26 cellular contexts compared by ENCODE assay signal in the genomic region with DNA sequence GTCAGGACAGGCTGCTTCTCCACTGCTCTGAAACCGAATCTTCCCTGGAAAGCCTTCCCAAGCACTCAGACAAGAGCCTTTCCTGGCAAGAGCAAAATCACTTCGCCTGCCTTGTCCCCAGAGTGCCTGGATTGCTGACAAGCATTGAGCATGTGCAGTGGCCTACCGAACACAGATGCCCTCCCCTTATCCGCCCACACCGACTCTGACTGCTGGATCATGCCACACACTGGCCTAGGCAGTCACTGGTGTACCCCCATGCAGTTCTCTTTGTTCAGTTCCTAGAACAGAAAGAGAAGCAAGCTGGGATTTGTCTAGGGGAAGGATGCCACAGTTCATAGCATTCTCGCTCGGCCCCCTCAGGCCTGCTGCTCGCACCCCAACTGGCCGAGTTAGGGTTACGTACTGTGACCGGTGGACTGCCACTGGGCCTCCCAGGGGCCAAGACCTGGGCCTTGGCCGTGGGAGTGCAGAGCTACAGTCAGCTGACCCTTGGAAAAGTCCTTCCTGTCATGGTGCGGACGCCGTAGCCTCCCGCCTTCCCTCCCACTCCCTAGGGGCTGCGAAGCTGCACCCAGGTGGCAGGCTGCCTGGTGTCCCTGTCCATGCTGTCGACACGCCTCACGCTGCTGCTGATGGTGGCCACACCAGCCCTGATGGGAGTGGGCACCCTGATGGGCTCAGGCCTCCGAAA. TPM values are rescaled to one million over a fixed set of nuclear protein-coding genes. Genes with fewer than 3 reads are reported as not detected.
DNase-seq lines count a peak whose midpoint lies in the region; ATAC-seq, FAIRE-seq and TF ChIP-seq lines count a peak whose summit lies in the region.
"Had no signal": no experiment of that assay in that cellular context is flagged by ENCODE, and none has a peak within 500 bp of the region (broad histone marks: within the 10 kb centered on the region; RNA-seq: fewer than 3 reads in every experiment).

No MANE protein-coding gene starts in this region.

- no peak overlapping the region for H3K23ac ChIP-seq in H1 (ENCODE audit: insufficient read length)

- TF ChIP-seq EP300 in H1 (IDR thresholded peaks at IDR 0.05; ENCODE audit: borderline replicate concordance in 1 of 2, low read depth in 2 of 2, low read length in 2 of 2): no peak

- CTCF ChIA-PET in H1 (lab: Charles Lee; ENCODE audit: partially characterized antibody): interaction anchor here (0.8 to 5.4 kb wide), 8 partner anchors 15 to 73 kb away, joined by 3 to 33 read pairs (median 4); a partner anchor contains a TSS

- H3K4ac ChIP-seq in H1 (replicated peaks; ENCODE audit: insufficient read length, low read depth, low read length): no peak overlapping the region

- no peaks in the 10 kb centered on the region for H3K27me3 ChIP-seq in heart right ventricle
- H3K27me3 ChIP-seq in H1 (replicated peaks in 1 of 4; ENCODE audit: control insufficient read depth in 3 of 4, extremely low read depth in 1 of 4, insufficient read depth in 3 of 4, low read length in 3 of 4): no peaks in the 10 kb centered on the region
- no peaks in the 10 kb centered on the region for H3K27me3 ChIP-seq in osteoblast (ENCODE audit: insufficient read depth, low read length)
- no peaks in the 10 kb centered on the region for H3K27me3 ChIP-seq in upper lobe of right lung

- no peak overlapping the region for H2AFZ ChIP-seq in H1 (ENCODE audit: low read length)
- no peak overlapping the region for H2AFZ ChIP-seq in osteoblast (ENCODE audit: low read length)
- H2AFZ ChIP-seq: GM23338 had no signal

- H3K36me3 ChIP-seq in heart right ventricle (peaks cover 0 to 62% (median 12%) of the 10 kb centered on the region in 9 donors), H1 (ENCODE audit: control insufficient read depth in 2 of 4, insufficient read depth in 4 of 4, low read length in 3 of 4) (peaks cover 0 to 2% (median 0%) of the 10 kb centered on the region in 4 experiments; a peak in 2 of 8 replicates), osteoblast (ENCODE audit: insufficient read depth, low read length) (peaks cover 26% of the 10 kb centered on the region), upper lobe of right lung (peaks cover 29% of the 10 kb centered on the region)

- no peak overlapping the region for H3K56ac ChIP-seq in H1 (replicated peaks; ENCODE audit: insufficient read length, low read depth, low read length)

- WGBS in heart right ventricle, 2 donors: 75 to 79% methylated on average over 21 of the region's 21 CpGs
- 95% methylated on average over 19 of the region's 21 CpGs; no CpG with 5 or more reads in 1 of the 2 experiments for WGBS in H1 (ENCODE audit: extremely low coverage in 1 of 2, insufficient coverage in 1 of 2, insufficient read length in 1 of 2, insufficient replicate concordance in 2 of 2, low coverage in 1 of 2, low lambda C conversion rate in 2 of 2, missing lambda C conversion rate in 1 of 2), 2 experiments

- no peak overlapping the region for H4K91ac ChIP-seq in H1 (replicated peaks; ENCODE audit: insufficient read length, low read length)

- H3K79me1 ChIP-seq in H1 (ENCODE audit: low read depth, low read length): no peaks in the 10 kb centered on the region; the same call in 1 of the 2 replicates

- no peak for TF ChIP-seq RAD21 in H1 (IDR thresholded peaks at IDR 0.05 in 1 of 2, conservative IDR thresholded peaks at IDR 0.05 in 1 of 2; ENCODE audit: low read depth in 2 of 2, low read length in 2 of 2)

- H3K27ac ChIP-seq in heart right ventricle: peak overlapping the region in 7 of 10 donors; percentile 3 to 67 (median 37)
- no peak overlapping the region for H3K27ac ChIP-seq in H1 (ENCODE audit: low read depth, low read length)
- H3K27ac ChIP-seq in osteoblast (ENCODE audit: low read depth, low read length): no peak overlapping the region
- no peak overlapping the region for H3K27ac ChIP-seq in upper lobe of right lung

- no peak overlapping the region for H3K4me3 ChIP-seq in heart right ventricle
- no peak overlapping the region for H3K4me3 ChIP-seq in H1 (ENCODE audit: extremely low read depth in 1 of 4, insufficient read depth in 2 of 4, low read depth in 3 of 4, low read length in 4 of 4)
- no peak overlapping the region for H3K4me3 ChIP-seq in osteoblast (ENCODE audit: insufficient read depth, low read length)
- H3K4me3 ChIP-seq in upper lobe of right lung: no peak overlapping the region
- H3K4me3 ChIP-seq: GM23338 had no signal

- DNase-seq in heart right ventricle: peak in 1 of 2 donors; percentile 52
- DNase-seq in cardiac septum (ENCODE audit: low spot score): no peak
- no peak for DNase-seq in H1 (ENCODE audit: low read depth in 1 of 2, low spot score in 2 of 2)
- DNase-seq in osteoblast (ENCODE audit: insufficient read length, low spot score, missing footprints): peak; percentile 80
- DNase-seq in upper lobe of right lung: no peak
- no peak for DNase-seq in NCI-H146 (lab: John Stamatoyannopoulos, UW)
- DNase-seq: DMS79, HCEC 1CT, Karpas-422, MV-4-11, NCI-H1105 treated with DMSO at 0.1 percent for 48 hours, NCI-H1694 treated with DMSO at 0.1 percent for 48 hours, NCI-H2081 treated with DMSO at 0.1 percent for 48 hours, NCI-H2171 treated with DMSO at 0.1 percent for 48 hours, NCI-H446, NCI-H526, OCI-M1, SHP77 had no signal

- FAIRE-seq in H1 (lab: Jason Lieb, UNC): no peak
- FAIRE-seq: A204.1, RCC 7860 had no signal

- no peak overlapping the region for H2BK120ac ChIP-seq in H1 (replicated peaks; ENCODE audit: low read depth, low read length)

- no peaks in the 10 kb centered on the region for H3K23me2 ChIP-seq in H1 (ENCODE audit: low read depth, low read length)

- H3K9ac ChIP-seq in H1 (replicated peaks in 1 of 4; ENCODE audit: extremely low read depth in 1 of 4, low read depth in 3 of 4, low read length in 3 of 4): no peak overlapping the region

- TF ChIP-seq CTCF in heart right ventricle (IDR thresholded peaks at IDR 0.05): no peak
- TF ChIP-seq CTCF in H1 (IDR thresholded peaks at IDR 0.05; ENCODE audit: control extremely low read depth in 1 of 3, insufficient read depth in 1 of 3, low read depth in 1 of 3, low read length in 3 of 3): no peak
- no peak for TF ChIP-seq CTCF in osteoblast (IDR thresholded peaks at IDR 0.05; ENCODE audit: extremely low read depth, low read depth, low read length)
- no peak for TF ChIP-seq CTCF in upper lobe of right lung (IDR thresholded peaks at IDR 0.05)

- H3K14ac ChIP-seq in H1 (ENCODE audit: insufficient read length): no peak overlapping the region

- ATAC-seq in heart right ventricle (peak in 7 of 8 donors; percentile 25 to 74 (median 65)), upper lobe of right lung (peak; percentile 6), GM19397 (IDR thresholded peaks at IDR 0.05; ENCODE audit: unreplicated experiment) (no peak), GM21737 (IDR thresholded peaks at IDR 0.05; ENCODE audit: unreplicated experiment) (no peak)
- ATAC-seq: GM23338 had no signal

- POLR2A ChIA-PET in H1 (lab: Charles Lee; ENCODE audit: partially characterized antibody): no interaction called here

- H2BK15ac ChIP-seq in H1 (ENCODE audit: low read length): no peak overlapping the region

- no peak overlapping the region for H2AK5ac ChIP-seq in H1 (ENCODE audit: low read depth, low read length)

- H4K20me1 ChIP-seq in H1 (replicated peaks in 1 of 2; ENCODE audit: control insufficient read depth in 1 of 2, insufficient read depth in 2 of 2, low read length in 2 of 2) (peaks cover 0 to 4% of the 10 kb centered on the region in 2 experiments), osteoblast (ENCODE audit: insufficient read depth, low read length) (no peaks in the 10 kb centered on the region)

- peaks cover 10 to 34% (median 21%) of the 10 kb centered on the region in 9 donors for H3K4me1 ChIP-seq in heart right ventricle
- H3K4me1 ChIP-seq in H1 (replicated peaks in 1 of 4; ENCODE audit: control insufficient read depth in 3 of 4, insufficient read depth in 4 of 4, low read length in 3 of 4): no peaks in the 10 kb centered on the region
- H3K4me1 ChIP-seq in osteoblast (ENCODE audit: insufficient read depth, low read length): peaks cover 18% of the 10 kb centered on the region
- peaks cover 12% of the 10 kb centered on the region for H3K4me1 ChIP-seq in upper lobe of right lung

- H3K4me2 ChIP-seq in H1 (ENCODE audit: insufficient read depth in 1 of 2, low read depth in 2 of 2, low read length in 2 of 2): no peak overlapping the region
- H3K4me2 ChIP-seq in osteoblast (ENCODE audit: insufficient read depth, low read length): no peak overlapping the region
- H3K4me2 ChIP-seq: GM23338 had no signal

- TF ChIP-seq POLR2A in H1 (IDR thresholded peaks at IDR 0.05; ENCODE audit: control extremely low read depth in 1 of 2, low read depth in 2 of 2, low read length in 2 of 2): no peak

- H3K79me2 ChIP-seq in H1 (ENCODE audit: control insufficient read depth in 1 of 2, insufficient read depth in 2 of 2, low read length in 2 of 2) (no peaks in the 10 kb centered on the region), osteoblast (ENCODE audit: insufficient read depth, low read length) (peaks cover 8% of the 10 kb centered on the region)

- H3K18ac ChIP-seq in H1 (ENCODE audit: extremely low read depth, low read length): no peak overlapping the region

- H4K8ac ChIP-seq in H1 (ENCODE audit: extremely low read depth, insufficient read depth, low read length): 0 out of 2 replicates have a peak overlapping the region, but pooled peaks have one; percentile 5

- no peak overlapping the region for H4K5ac ChIP-seq in H1 (ENCODE audit: insufficient read length, low read depth, low read length)

- H2BK12ac ChIP-seq in H1 (ENCODE audit: low read depth, low read length): no peak overlapping the region

- H2BK5ac ChIP-seq in H1 (ENCODE audit: low read depth, low read length): no peak overlapping the region

- no peak overlapping the region for H2BK20ac ChIP-seq in H1 (ENCODE audit: low read length)

- H3K9me3 ChIP-seq in heart right ventricle (no peaks in the 10 kb centered on the region), H1 (ENCODE audit: insufficient read depth in 2 of 2, low read depth in 1 of 2, low read length in 1 of 2) (no peaks in the 10 kb centered on the region), osteoblast (ENCODE audit: low read depth, low read length) (no peaks in the 10 kb centered on the region), upper lobe of right lung (no peaks in the 10 kb centered on the region)

- intact Hi-C loops in heart right ventricle (cut with DNase I) (loop anchor here in 2 of 10 donors (10.0 kb wide), 1 partner anchor 70 kb away; no protein-coding TSS in a partner anchor), cardiac septum (cut with DNase I) (no loop called here), upper lobe of right lung (cut with DNase I) (loop anchor here (10.0 kb wide), 1 partner anchor 80 kb away; no protein-coding TSS in a partner anchor)

RNA-seq across cellular contexts. Expression of a gene that starts 6.9 kb away (rescaled TPM):
- total RNA-seq in heart right ventricle (10 to 100 TPM; 20.9 to 32.4 (median 24.6) TPM), cardiac septum (28.5 TPM), osteoblast (32.6 and 35.1 TPM in 2 replicates), upper lobe of right lung (40.6 TPM)
- polyA plus RNA-seq in heart right ventricle (10 to 100 TPM; 16.7 to 42.2 TPM), H1 (2011; rRNA removed) (17.7 and 26.0 TPM in 2 replicates)
- 22.2 and 27.0 TPM in 2 replicates for total RNA-seq in H1 (2021; fragmentation: NEBNext Ultra II Directional; extraction: Animal tissue kit (Norgen Biotek cat#: 25700))
- polyA plus RNA-seq in H1 (2011; cell fraction: cytosol; rRNA removed): 16.7 TPM
- polyA plus RNA-seq in H1 (2011; cell fraction: nucleus; rRNA removed): 52.2 TPM
- 14.8 to 21.8 TPM (median 19.6 TPM) in 4 replicates for polyA plus RNA-seq in H1 (2012, experiment 1 of 2)
- polyA plus RNA-seq in H1 (2012, experiment 2 of 2): 15.8 TPM
- 16.5 TPM for polyA plus RNA-seq in H1 (2013, experiment 1 of 2)
- 15.7 TPM for polyA plus RNA-seq in H1 (2013, experiment 2 of 2)
- polyA minus RNA-seq in H1 (2011; rRNA and poly(A)+ RNA removed): 17.2 and 19.5 TPM in 2 replicates
- polyA minus RNA-seq in H1 (2011; cell fraction: cytosol; rRNA and poly(A)+ RNA removed): 12.2 TPM
- polyA minus RNA-seq in H1 (2011; cell fraction: nucleus; rRNA and poly(A)+ RNA removed): 28.9 TPM

RNA-seq across cellular contexts. Expression of a gene that starts 10.9 kb away (rescaled TPM):
- total RNA-seq in heart right ventricle (under 1 TPM in 3 of 10 donors, not detected in 7; 0.09 to 0.39 (median 0.10) TPM), cardiac septum (0.13 TPM), osteoblast (not detected in 2 replicates), upper lobe of right lung (0.17 TPM)
- polyA plus RNA-seq in heart right ventricle (under 1 TPM; 0.45 to 0.59 TPM), H1 (2011; rRNA removed) (1.4 and 2.7 TPM in 2 replicates)
- 2.3 and 2.6 TPM in 2 replicates for total RNA-seq in H1 (2021; fragmentation: NEBNext Ultra II Directional; extraction: Animal tissue kit (Norgen Biotek cat#: 25700))
- polyA plus RNA-seq in H1 (2011; cell fraction: cytosol; rRNA removed): 2.7 TPM
- 6.4 TPM for polyA plus RNA-seq in H1 (2011; cell fraction: nucleus; rRNA removed)
- polyA plus RNA-seq in H1 (2012, experiment 1 of 2): 2.7 to 4.3 TPM (median 3.1 TPM) in 4 replicates
- 0.79 TPM for polyA plus RNA-seq in H1 (2012, experiment 2 of 2)
- 1.7 TPM for polyA plus RNA-seq in H1 (2013, experiment 1 of 2)
- polyA plus RNA-seq in H1 (2013, experiment 2 of 2): 1.8 TPM
- polyA minus RNA-seq in H1 (2011; rRNA and poly(A)+ RNA removed): 0.19 and 0.51 TPM in 2 replicates
- polyA minus RNA-seq in H1 (2011; cell fraction: cytosol; rRNA and poly(A)+ RNA removed): 0.88 TPM
- polyA minus RNA-seq in H1 (2011; cell fraction: nucleus; rRNA and poly(A)+ RNA removed): 0.60 TPM
- total RNA-seq: M059J had no signal

RNA-seq across cellular contexts. Expression of a gene that starts 13.2 kb away (rescaled TPM):
- total RNA-seq in heart right ventricle: 10 to 100 TPM in 1 of 10 donors, 1 to 10 TPM in 9; 3.2 to 12.5 (median 5.6) TPM
- 10 to 100 TPM in 1 of 2 donors, 1 to 10 TPM in 1; 3.7 to 38.8 TPM for polyA plus RNA-seq in heart right ventricle
- 5.2 TPM for total RNA-seq in cardiac septum
- total RNA-seq in H1 (2021; fragmentation: NEBNext Ultra II Directional; extraction: Animal tissue kit (Norgen Biotek cat#: 25700)): 1.4 and 1.9 TPM in 2 replicates
- polyA plus RNA-seq in H1 (2011; rRNA removed): 1.6 and 4.3 TPM in 2 replicates
- 2.6 TPM for polyA plus RNA-seq in H1 (2011; cell fraction: cytosol; rRNA removed)
- 17.4 TPM for polyA plus RNA-seq in H1 (2011; cell fraction: nucleus; rRNA removed)
- polyA plus RNA-seq in H1 (2012, experiment 1 of 2): 3.1 to 5.6 TPM (median 4.2 TPM) in 4 replicates
- polyA plus RNA-seq in H1 (2012, experiment 2 of 2): 2.4 TPM
- polyA plus RNA-seq in H1 (2013, experiment 1 of 2): 0.87 TPM
- 0.74 TPM for polyA plus RNA-seq in H1 (2013, experiment 2 of 2)
- polyA minus RNA-seq in H1 (2011; rRNA and poly(A)+ RNA removed): 0.27 and 0.88 TPM in 2 replicates
- polyA minus RNA-seq in H1 (2011; cell fraction: cytosol; rRNA and poly(A)+ RNA removed): 0.73 TPM
- 2.1 TPM for polyA minus RNA-seq in H1 (2011; cell fraction: nucleus; rRNA and poly(A)+ RNA removed)
- under 0.01 and 0.29 TPM in 2 replicates for total RNA-seq in osteoblast
- 2.6 TPM for total RNA-seq in upper lobe of right lung
- polyA plus RNA-seq: CD14-positive monocyte, IgD-negative memory B cell had no signal

RNA-seq across cellular contexts. Expression of a gene that starts 22.5 kb away (rescaled TPM):
- total RNA-seq in heart right ventricle (10 to 100 TPM in 1 of 10 donors, 1 to 10 TPM in 9; 5.2 to 11.3 (median 7.8) TPM), cardiac septum (9.4 TPM), osteoblast (15.9 and 17.0 TPM in 2 replicates), upper lobe of right lung (10.4 TPM)
- polyA plus RNA-seq in heart right ventricle (1 to 10 TPM; 5.0 to 7.7 TPM), H1 (2011; rRNA removed) (37.2 and 47.8 TPM in 2 replicates)
- total RNA-seq in H1 (2021; fragmentation: NEBNext Ultra II Directional; extraction: Animal tissue kit (Norgen Biotek cat#: 25700)): 22.7 and 22.8 TPM in 2 replicates
- 30.4 TPM for polyA plus RNA-seq in H1 (2011; cell fraction: cytosol; rRNA removed)
- 29.0 TPM for polyA plus RNA-seq in H1 (2011; cell fraction: nucleus; rRNA removed)
- polyA plus RNA-seq in H1 (2012, experiment 1 of 2): 23.4 to 31.3 TPM (median 27.8 TPM) in 4 replicates
- 24.6 TPM for polyA plus RNA-seq in H1 (2012, experiment 2 of 2)
- polyA plus RNA-seq in H1 (2013, experiment 1 of 2): 20.9 TPM
- polyA plus RNA-seq in H1 (2013, experiment 2 of 2): 19.9 TPM
- 20.8 and 22.0 TPM in 2 replicates for polyA minus RNA-seq in H1 (2011; rRNA and poly(A)+ RNA removed)
- 8.8 TPM for polyA minus RNA-seq in H1 (2011; cell fraction: cytosol; rRNA and poly(A)+ RNA removed)
- polyA minus RNA-seq in H1 (2011; cell fraction: nucleus; rRNA and poly(A)+ RNA removed): 14.2 TPM

RNA-seq across cellular contexts. Expression of a gene that starts 24.2 kb away (rescaled TPM):
- 10 to 100 TPM; 36.0 to 80.5 (median 47.6) TPM for total RNA-seq in heart right ventricle
- 100 to 1,000 TPM; 101 to 109 TPM for polyA plus RNA-seq in heart right ventricle
- 83.4 TPM for total RNA-seq in cardiac septum
- total RNA-seq in H1 (2021; fragmentation: NEBNext Ultra II Directional; extraction: Animal tissue kit (Norgen Biotek cat#: 25700)): 147 and 148 TPM in 2 replicates
- 72.6 and 105 TPM in 2 replicates for polyA plus RNA-seq in H1 (2011; rRNA removed)
- polyA plus RNA-seq in H1 (2011; cell fraction: cytosol; rRNA removed): 64.0 TPM
- 293 TPM for polyA plus RNA-seq in H1 (2011; cell fraction: nucleus; rRNA removed)
- 60.3 to 144 TPM (median 135 TPM) in 4 replicates for polyA plus RNA-seq in H1 (2012, experiment 1 of 2)
- polyA plus RNA-seq in H1 (2012, experiment 2 of 2): 178 TPM
- polyA plus RNA-seq in H1 (2013, experiment 1 of 2): 120 TPM
- polyA plus RNA-seq in H1 (2013, experiment 2 of 2): 123 TPM
- 42.9 and 53.5 TPM in 2 replicates for polyA minus RNA-seq in H1 (2011; rRNA and poly(A)+ RNA removed)
- polyA minus RNA-seq in H1 (2011; cell fraction: cytosol; rRNA and poly(A)+ RNA removed): 63.4 TPM
- 68.4 TPM for polyA minus RNA-seq in H1 (2011; cell fraction: nucleus; rRNA and poly(A)+ RNA removed)
- total RNA-seq in osteoblast: 52.2 and 61.5 TPM in 2 replicates
- 178 TPM for total RNA-seq in upper lobe of right lung

Comparison
In these comparisons a context has a peak if more than half of its experiments do, and no peak if none do; other contexts are left out.
1. ATAC-seq: peak in heart right ventricle (7 of 8) and upper lobe of right lung (single experiment); none in GM19397 (single experiment) and GM21737 (single experiment).
2. H3K27ac ChIP-seq: peak in heart right ventricle (7 of 10); none in H1 (single experiment), osteoblast (single experiment) and upper lobe of right lung (single experiment).